1 cellular context compared by ENCODE assay signal in genomic region chr22:19523240-19524169, GRCh38.
A peak's percentile ranks its signal among the peaks of the same experiment; 100 is the strongest.
TF ChIP-seq lines count a peak whose summit lies in the region.

No MANE protein-coding gene starts in this region.

TF ChIP-seq in K562, 482 proteins besides CTCF, POLR2A, EP300 and RAD21 (continued from another document and continues in another):
- TF ChIP-seq ZHX1 (conservative IDR thresholded peaks at IDR 0.05; ENCODE audit: low read length): no peak
- TF ChIP-seq KLF6 (CRISPR knock-in tag; IDR thresholded peaks at IDR 0.05; ENCODE audit: borderline replicate concordance): no peak
- TF ChIP-seq TFAM (CRISPR knock-in tag; conservative IDR thresholded peaks at IDR 0.05): no peak
- TF ChIP-seq NFE2 (IDR thresholded peaks at IDR 0.05; ENCODE audit: low read depth): no peak
- TF ChIP-seq ZNF282 (CRISPR knock-in tag; IDR thresholded peaks at IDR 0.05): no peak
- no peak for TF ChIP-seq VEZF1 (CRISPR knock-in tag; IDR thresholded peaks at IDR 0.05)
- TF ChIP-seq IRF2 (CRISPR knock-in tag; IDR thresholded peaks at IDR 0.05): no peak; the same call in 1 of the 2 replicates
- peak; percentile 33 for TF ChIP-seq KDM5B (IDR thresholded peaks at IDR 0.05; ENCODE audit: insufficient replicate concordance, low read depth, low read length)
- no peak for TF ChIP-seq ZNF639 (CRISPR knock-in tag; conservative IDR thresholded peaks at IDR 0.05 in 1 of 2, IDR thresholded peaks at IDR 0.05 in 1 of 2)
- TF ChIP-seq NFATC3 (IDR thresholded peaks at IDR 0.05): no peak
- 0 out of 2 replicates have a peak, but pooled peaks have one; percentile 44 for TF ChIP-seq ELK1 (CRISPR knock-in tag; IDR thresholded peaks at IDR 0.05)
- no peak for TF ChIP-seq THRAP3 (IDR thresholded peaks at IDR 0.05; ENCODE audit: borderline replicate concordance)
- no peak for TF ChIP-seq KLF13 (tag; IDR thresholded peaks at IDR 0.05; ENCODE audit: borderline replicate concordance, low read depth)
- TF ChIP-seq PHF8 (IDR thresholded peaks at IDR 0.05; ENCODE audit: borderline replicate concordance, low read length): peak; percentile 19; the same call in 1 of the 2 replicates
- no peak for TF ChIP-seq TBL1XR1 (IDR thresholded peaks at IDR 0.05; ENCODE audit: low read length in 2 of 2)
- TF ChIP-seq FIP1L1 (IDR thresholded peaks at IDR 0.05; ENCODE audit: low read depth, low read length, poor library complexity, severe bottlenecking): peak; percentile 43
- TF ChIP-seq ZNF217 (CRISPR knock-in tag; IDR thresholded peaks at IDR 0.05): no peak
- TF ChIP-seq TAF15 (IDR thresholded peaks at IDR 0.05; ENCODE audit: low read depth, low read length): no peak
- no peak for TF ChIP-seq ZNF449 (CRISPR knock-in tag; IDR thresholded peaks at IDR 0.05)
- no peak for TF ChIP-seq PTRF (tag; IDR thresholded peaks at IDR 0.05)
- TF ChIP-seq BRF2 (IDR thresholded peaks at IDR 0.05; ENCODE audit: borderline replicate concordance, insufficient read depth, insufficient read length): no peak
- TF ChIP-seq CEBPB (tag; IDR thresholded peaks at IDR 0.05): no peak
- TF ChIP-seq ATF2 (CRISPR knock-in tag; IDR thresholded peaks at IDR 0.05): peak; percentile 17
- TF ChIP-seq PHTF2 (CRISPR knock-in tag; IDR thresholded peaks at IDR 0.05): no peak
- TF ChIP-seq ZBTB26 (CRISPR knock-in tag; IDR thresholded peaks at IDR 0.05): no peak
- no peak for TF ChIP-seq STAG1 (CRISPR knock-in tag; IDR thresholded peaks at IDR 0.05; ENCODE audit: borderline replicate concordance)
- no peak for TF ChIP-seq ZNF407 (IDR thresholded peaks at IDR 0.05; ENCODE audit: low read depth)
- TF ChIP-seq MITF (IDR thresholded peaks at IDR 0.05): no peak
- TF ChIP-seq CBX2 (IDR thresholded peaks at IDR 0.05; ENCODE audit: insufficient read depth, low read length, poor library complexity, severe bottlenecking): no peak
- TF ChIP-seq ZNF146 (CRISPR knock-in tag; IDR thresholded peaks at IDR 0.05; ENCODE audit: unreplicated experiment): no peak
- TF ChIP-seq CEBPG (CRISPR knock-in tag; IDR thresholded peaks at IDR 0.05): no peak
- no peak for TF ChIP-seq CEBPG (tag; conservative IDR thresholded peaks at IDR 0.05 in 1 of 2, IDR thresholded peaks at IDR 0.05 in 1 of 2)
- TF ChIP-seq ZSCAN32 (CRISPR knock-in tag; IDR thresholded peaks at IDR 0.05): no peak
- TF ChIP-seq MYBL2 (IDR thresholded peaks at IDR 0.05; ENCODE audit: low read depth): no peak
- TF ChIP-seq MYBL2 (CRISPR knock-in tag; IDR thresholded peaks at IDR 0.05; ENCODE audit: borderline replicate concordance): 0 out of 2 replicates have a peak, but pooled peaks have one; percentile 25
- peak; percentile 27 for TF ChIP-seq PCBP1 (IDR thresholded peaks at IDR 0.05; ENCODE audit: low read depth, low read length, poor library complexity, severe bottlenecking)
